ENCODE assay signal across 8 cellular contexts in the genomic region with DNA sequence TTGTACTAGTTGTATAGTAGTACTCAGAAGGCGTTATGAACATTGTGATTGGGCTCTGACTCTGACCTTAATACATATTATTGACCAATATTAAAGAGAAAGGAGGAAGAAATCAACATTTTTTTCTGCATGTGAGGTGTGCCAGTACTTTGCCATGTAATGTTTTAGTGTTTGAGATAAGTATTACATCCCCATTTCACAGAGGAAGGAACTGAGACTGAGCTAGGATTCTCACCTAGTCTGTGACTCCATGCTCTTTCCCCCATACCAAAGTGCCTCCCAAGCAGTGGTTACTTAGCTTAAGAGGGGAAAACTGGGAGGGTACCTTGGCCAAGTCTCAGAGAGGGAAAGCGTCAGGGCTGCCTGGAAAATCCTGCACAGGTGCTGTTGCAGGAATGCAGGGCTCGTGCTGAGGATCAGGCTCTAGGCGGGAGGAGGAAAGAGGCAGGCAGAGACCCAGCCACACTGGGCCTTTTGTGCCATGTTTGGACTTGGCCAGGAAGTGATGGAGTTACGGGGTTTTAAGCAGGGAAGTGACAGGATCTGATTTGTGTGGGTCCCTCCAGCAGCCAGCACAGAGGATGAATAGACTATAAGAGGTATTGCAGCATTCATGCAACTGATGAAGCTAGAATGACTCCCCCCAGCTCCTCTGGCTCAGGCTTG. TPM values are rescaled to one million over a fixed set of nuclear protein-coding genes. Genes with fewer than 3 reads are reported as not detected.
DNase-seq lines count a peak whose midpoint lies in the region; ATAC-seq and TF ChIP-seq lines count a peak whose summit lies in the region.

No MANE protein-coding gene starts in this region.

- no peak for ATAC-seq in naive thymus-derived CD4-positive, alpha-beta T cell
- ATAC-seq in HG02938 (IDR thresholded peaks at IDR 0.05; ENCODE audit: unreplicated experiment) (no peak), HG02885 (IDR thresholded peaks at IDR 0.05; ENCODE audit: poor library complexity, unreplicated experiment) (no peak)

- DNase-seq in HT-29 (ENCODE audit: low spot score) (peak; percentile 23), breast epithelium (ENCODE audit: low spot score in 2 of 2) (no peak), NCI-H345 treated with DMSO at 0.1 percent for 48 hours (lab: John Stamatoyannopoulos, UW; ENCODE audit: unreplicated experiment) (no peak), AG20443 (ENCODE audit: low spot score) (no peak)
- DNase-seq in naive thymus-derived CD4-positive, alpha-beta T cell = no peak

- TF ChIP-seq CTCF in 22Rv1 (IDR thresholded peaks at IDR 0.05) = no peak
- no peak for TF ChIP-seq CTCF in breast epithelium (IDR thresholded peaks at IDR 0.05)

- H3K9me3 ChIP-seq in breast epithelium = no peaks in the 10 kb centered on the region
- no peaks in the 10 kb centered on the region for H3K9me3 ChIP-seq in naive thymus-derived CD4-positive, alpha-beta T cell (ENCODE audit: control insufficient read depth in 2 of 3, low read length in 3 of 3)

- POLR2A ChIA-PET in naive thymus-derived CD4-positive, alpha-beta T cell (lab: Charles Lee) = interaction anchor here (0.6 to 9.0 kb wide), 10 partner anchors 13 to 128 kb away, joined by 3 to 125 read pairs (median 16); partner anchors contain the start of genes CATIP, CTDSP1 and TMBIM1

- H3K4me1 ChIP-seq in breast epithelium = peaks cover 8 to 19% of the 10 kb centered on the region in 2 donors
- peaks cover 27 to 30% of the 10 kb centered on the region in 2 donors for H3K4me1 ChIP-seq in naive thymus-derived CD4-positive, alpha-beta T cell (ENCODE audit: control insufficient read depth in 2 of 2, insufficient read depth in 2 of 2, low read length in 2 of 2)

- H3K4me1 Mint-ChIP-seq in naive thymus-derived CD4-positive, alpha-beta T cell = peaks cover 28 to 53% (median 46%) of the 10 kb centered on the region in 7 donors

- CTCF ChIA-PET in naive thymus-derived CD4-positive, alpha-beta T cell (lab: Charles Lee) = interaction anchor here (0.6 to 9.4 kb wide), 18 partner anchors 11 to 194 kb away, joined by 3 to 188 read pairs (median 4); partner anchors contain the start of genes CATIP and TMBIM1

- TF ChIP-seq POLR2A in breast epithelium (IDR thresholded peaks at IDR 0.05) = no peak

- H3K4me3 Mint-ChIP-seq in naive thymus-derived CD4-positive, alpha-beta T cell = peak overlapping the region; percentile 79 to 99 (median 90)

- H3K27ac ChIP-seq in 22Rv1 (peak overlapping the region; percentile 77), breast epithelium (peak overlapping the region; percentile 56 to 80)
- peak overlapping the region; percentile 21 for H3K27ac ChIP-seq in naive thymus-derived CD4-positive, alpha-beta T cell (ENCODE audit: low read depth, low read length)

- no peaks in the 10 kb centered on the region for H3K27me3 Mint-ChIP-seq in naive thymus-derived CD4-positive, alpha-beta T cell

- H3K36me3 ChIP-seq in breast epithelium = peaks cover 13% of the 10 kb centered on the region
- peaks cover 13 to 46% (median 19%) of the 10 kb centered on the region in 3 experiments for H3K36me3 ChIP-seq in naive thymus-derived CD4-positive, alpha-beta T cell (ENCODE audit: control insufficient read depth in 2 of 3, insufficient read depth in 3 of 3, low read length in 3 of 3)

- H3K4me3 ChIP-seq in breast epithelium = peak overlapping the region in 2 of 3 donors; percentile 13 to 90
- no peak overlapping the region for H3K4me3 ChIP-seq in naive thymus-derived CD4-positive, alpha-beta T cell (ENCODE audit: low read length)

- intact Hi-C loops in breast epithelium (cut with DNase I; ENCODE audit: low total_unique reads) = no loop called here
- intact Hi-C loops in naive thymus-derived CD4-positive, alpha-beta T cell (cut with micrococcal nuclease) = loop anchor here (1.0 to 10.0 kb wide), 11 partner anchors 20 to 1860 kb away; partner anchors contain the start of genes CATIP (in 2 of the 2), CHPF (in 1 of the 2), CNPPD1 (in 1 of the 2) and GMPPA (in 1 of the 2)

- no peaks in the 10 kb centered on the region for H3K27me3 ChIP-seq in breast epithelium
- H3K27me3 ChIP-seq in naive thymus-derived CD4-positive, alpha-beta T cell (ENCODE audit: control insufficient read depth in 2 of 2, insufficient read depth in 2 of 2, low read length in 2 of 2) = no peaks in the 10 kb centered on the region

- peaks cover 0 to 4% (median 0%) of the 10 kb centered on the region in 11 donors for H3K9me3 Mint-ChIP-seq in naive thymus-derived CD4-positive, alpha-beta T cell

- H3K27ac Mint-ChIP-seq in naive thymus-derived CD4-positive, alpha-beta T cell = peak overlapping the region; percentile 4 to 94 (median 77)

- H3K36me3 Mint-ChIP-seq in naive thymus-derived CD4-positive, alpha-beta T cell = peaks cover 0 to 32% (median 10%) of the 10 kb centered on the region in 5 donors

RNA-seq across cellular contexts. Expression of gene PNKD, which starts 1.7 kb away (rescaled TPM):
- 73.9 and 77.2 TPM in 2 replicates for total RNA-seq in HT-29 (2014; rRNA removed; shearing (Covaris generic))
- total RNA-seq in breast epithelium = 10 to 100 TPM; 30.2 to 48.3 (median 35.6) TPM
- 10 to 100 TPM; 18.5 to 38.4 (median 25.2) TPM for total RNA-seq in naive thymus-derived CD4-positive, alpha-beta T cell
- polyA plus RNA-seq in naive thymus-derived CD4-positive, alpha-beta T cell = 100 to 1,000 TPM in 1 of 2 donors, 10 to 100 TPM in 1; 92.2 to 108 TPM

RNA-seq across cellular contexts. Expression of gene AAMP, which starts 2.1 kb away (rescaled TPM):
- 266 and 310 TPM in 2 replicates for total RNA-seq in HT-29 (2014; rRNA removed; shearing (Covaris generic))
- 100 to 1,000 TPM; 150 to 164 (median 151) TPM for total RNA-seq in breast epithelium
- 10 to 100 TPM; 54.1 to 67.0 (median 61.2) TPM for total RNA-seq in naive thymus-derived CD4-positive, alpha-beta T cell
- polyA plus RNA-seq in naive thymus-derived CD4-positive, alpha-beta T cell = 100 to 1,000 TPM in 1 of 2 donors, 10 to 100 TPM in 1; 98.6 to 108 TPM

RNA-seq across cellular contexts. Expression of gene GPBAR1, which starts 11.2 kb away (rescaled TPM):
- 0.05 and 0.56 TPM in 2 replicates for total RNA-seq in HT-29 (2014; rRNA removed; shearing (Covaris generic))
- 10 to 100 TPM in 1 of 3 donors, 1 to 10 TPM in 2; 5.2 to 22.2 (median 8.5) TPM for total RNA-seq in breast epithelium
- total RNA-seq in naive thymus-derived CD4-positive, alpha-beta T cell = 10 to 100 TPM in 1 of 5 experiments, 1 to 10 TPM in 3, under 1 TPM in 1; 0.80 to 12.9 (median 1.9) TPM
- polyA plus RNA-seq in naive thymus-derived CD4-positive, alpha-beta T cell = under 1 TPM; 0.15 to 0.27 TPM

RNA-seq across cellular contexts. Expression of gene TMBIM1, which starts 20.3 kb away (rescaled TPM):
- 229 and 311 TPM in 2 replicates for total RNA-seq in HT-29 (2014; rRNA removed; shearing (Covaris generic))
- total RNA-seq in breast epithelium = 100 to 1,000 TPM; 168 to 330 (median 170) TPM
- total RNA-seq in naive thymus-derived CD4-positive, alpha-beta T cell = 100 to 1,000 TPM in 2 of 5 experiments, 10 to 100 TPM in 3; 51.7 to 112 (median 83.8) TPM
- polyA plus RNA-seq in naive thymus-derived CD4-positive, alpha-beta T cell = 100 to 1,000 TPM in 1 of 2 donors, 10 to 100 TPM in 1; 92.4 to 115 TPM

RNA-seq across cellular contexts. Expression of gene ARPC2, which starts 55.0 kb away (rescaled TPM):
- total RNA-seq in HT-29 (2014; rRNA removed; shearing (Covaris generic)) = 220 and 244 TPM in 2 replicates
- 100 to 1,000 TPM; 212 to 336 (median 248) TPM for total RNA-seq in breast epithelium
- total RNA-seq in naive thymus-derived CD4-positive, alpha-beta T cell = 100 to 1,000 TPM; 330 to 694 (median 368) TPM
- polyA plus RNA-seq in naive thymus-derived CD4-positive, alpha-beta T cell = 100 to 1,000 TPM; 628 to 638 TPM

Comparison
In these comparisons a context has a peak if more than half of its experiments do, and no peak if none do; other contexts are left out.
1. H3K27ac ChIP-seq: peak in every context shown above with its lines; median percentile 77 in 22Rv1; 68 in breast epithelium; 21 in naive thymus-derived CD4-positive, alpha-beta T cell.